In the genomic region with DNA sequence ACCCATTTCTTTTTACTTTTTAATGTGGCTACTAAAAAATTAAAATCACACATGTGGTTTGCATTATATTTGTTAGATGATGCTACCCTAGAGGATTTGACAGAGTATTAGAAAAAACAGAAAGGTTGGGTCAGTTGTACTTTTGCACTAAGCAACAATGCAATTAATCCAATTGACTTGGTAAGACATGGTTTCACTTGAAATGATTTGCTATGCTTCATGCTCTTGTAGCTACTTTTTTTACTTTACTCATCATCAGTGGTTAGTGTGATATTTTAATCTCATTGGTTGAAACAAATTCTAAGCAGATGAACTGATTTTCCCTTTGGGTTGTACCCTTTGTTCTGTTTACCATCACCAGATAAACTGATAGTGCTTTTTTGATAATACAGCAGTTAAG, we compare ENCODE assay signal across 1 cellular context.
TF ChIP-seq lines count a peak whose summit lies in the region.

No MANE protein-coding gene starts in this region.

TF ChIP-seq in GM12878, 131 proteins besides CTCF, POLR2A, EP300 and RAD21 (continued from another document):
- no peak for TF ChIP-seq ESRRA (IDR thresholded peaks at IDR 0.05; ENCODE audit: low read length)
- TF ChIP-seq ZNF217 (IDR thresholded peaks at IDR 0.05): no peak
- no peak for TF ChIP-seq GABPA (IDR thresholded peaks at IDR 0.05; ENCODE audit: low read depth)
